Comparison of ENCODE assay signal across 1 cellular context in the genomic region with DNA sequence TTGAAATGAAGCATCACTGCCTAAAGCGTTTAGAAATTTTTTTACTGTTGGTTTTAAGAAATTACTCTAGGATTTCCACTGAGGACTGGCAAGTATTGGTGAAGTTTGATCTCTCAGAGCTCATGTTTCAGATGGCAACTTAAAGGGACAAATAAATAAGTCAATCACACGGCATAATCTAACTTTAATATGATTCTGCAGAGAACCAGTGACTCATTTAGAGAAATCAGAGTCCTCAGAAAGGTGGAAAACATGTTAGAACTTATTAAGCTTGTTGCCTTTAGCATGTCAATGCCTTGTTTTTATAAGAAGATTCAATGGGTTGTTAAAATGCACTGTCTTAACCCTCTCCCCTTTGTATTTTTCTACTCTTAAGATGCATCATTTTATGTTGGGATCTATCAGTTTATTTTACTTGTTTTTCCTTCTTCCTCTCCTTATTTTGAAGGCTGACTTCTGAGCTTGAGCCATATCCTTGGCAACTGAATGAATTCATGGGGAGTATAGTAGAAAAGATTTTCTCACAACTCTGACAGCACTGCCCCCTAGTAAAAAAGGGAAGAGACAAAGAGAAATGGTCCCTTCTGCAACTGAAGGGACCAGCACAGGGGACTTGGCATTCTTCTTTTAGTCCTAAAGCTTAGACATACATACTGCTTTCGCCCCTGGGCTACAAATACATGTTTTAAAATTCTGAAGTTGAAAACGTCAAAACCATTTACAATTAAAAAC.
TF ChIP-seq lines count a peak whose summit lies in the region.

No MANE protein-coding gene starts in this region.

TF ChIP-seq in GM23338, 12 proteins besides CTCF, POLR2A, EP300 and RAD21 (continued from another document):
- TF ChIP-seq, protein P1, sequence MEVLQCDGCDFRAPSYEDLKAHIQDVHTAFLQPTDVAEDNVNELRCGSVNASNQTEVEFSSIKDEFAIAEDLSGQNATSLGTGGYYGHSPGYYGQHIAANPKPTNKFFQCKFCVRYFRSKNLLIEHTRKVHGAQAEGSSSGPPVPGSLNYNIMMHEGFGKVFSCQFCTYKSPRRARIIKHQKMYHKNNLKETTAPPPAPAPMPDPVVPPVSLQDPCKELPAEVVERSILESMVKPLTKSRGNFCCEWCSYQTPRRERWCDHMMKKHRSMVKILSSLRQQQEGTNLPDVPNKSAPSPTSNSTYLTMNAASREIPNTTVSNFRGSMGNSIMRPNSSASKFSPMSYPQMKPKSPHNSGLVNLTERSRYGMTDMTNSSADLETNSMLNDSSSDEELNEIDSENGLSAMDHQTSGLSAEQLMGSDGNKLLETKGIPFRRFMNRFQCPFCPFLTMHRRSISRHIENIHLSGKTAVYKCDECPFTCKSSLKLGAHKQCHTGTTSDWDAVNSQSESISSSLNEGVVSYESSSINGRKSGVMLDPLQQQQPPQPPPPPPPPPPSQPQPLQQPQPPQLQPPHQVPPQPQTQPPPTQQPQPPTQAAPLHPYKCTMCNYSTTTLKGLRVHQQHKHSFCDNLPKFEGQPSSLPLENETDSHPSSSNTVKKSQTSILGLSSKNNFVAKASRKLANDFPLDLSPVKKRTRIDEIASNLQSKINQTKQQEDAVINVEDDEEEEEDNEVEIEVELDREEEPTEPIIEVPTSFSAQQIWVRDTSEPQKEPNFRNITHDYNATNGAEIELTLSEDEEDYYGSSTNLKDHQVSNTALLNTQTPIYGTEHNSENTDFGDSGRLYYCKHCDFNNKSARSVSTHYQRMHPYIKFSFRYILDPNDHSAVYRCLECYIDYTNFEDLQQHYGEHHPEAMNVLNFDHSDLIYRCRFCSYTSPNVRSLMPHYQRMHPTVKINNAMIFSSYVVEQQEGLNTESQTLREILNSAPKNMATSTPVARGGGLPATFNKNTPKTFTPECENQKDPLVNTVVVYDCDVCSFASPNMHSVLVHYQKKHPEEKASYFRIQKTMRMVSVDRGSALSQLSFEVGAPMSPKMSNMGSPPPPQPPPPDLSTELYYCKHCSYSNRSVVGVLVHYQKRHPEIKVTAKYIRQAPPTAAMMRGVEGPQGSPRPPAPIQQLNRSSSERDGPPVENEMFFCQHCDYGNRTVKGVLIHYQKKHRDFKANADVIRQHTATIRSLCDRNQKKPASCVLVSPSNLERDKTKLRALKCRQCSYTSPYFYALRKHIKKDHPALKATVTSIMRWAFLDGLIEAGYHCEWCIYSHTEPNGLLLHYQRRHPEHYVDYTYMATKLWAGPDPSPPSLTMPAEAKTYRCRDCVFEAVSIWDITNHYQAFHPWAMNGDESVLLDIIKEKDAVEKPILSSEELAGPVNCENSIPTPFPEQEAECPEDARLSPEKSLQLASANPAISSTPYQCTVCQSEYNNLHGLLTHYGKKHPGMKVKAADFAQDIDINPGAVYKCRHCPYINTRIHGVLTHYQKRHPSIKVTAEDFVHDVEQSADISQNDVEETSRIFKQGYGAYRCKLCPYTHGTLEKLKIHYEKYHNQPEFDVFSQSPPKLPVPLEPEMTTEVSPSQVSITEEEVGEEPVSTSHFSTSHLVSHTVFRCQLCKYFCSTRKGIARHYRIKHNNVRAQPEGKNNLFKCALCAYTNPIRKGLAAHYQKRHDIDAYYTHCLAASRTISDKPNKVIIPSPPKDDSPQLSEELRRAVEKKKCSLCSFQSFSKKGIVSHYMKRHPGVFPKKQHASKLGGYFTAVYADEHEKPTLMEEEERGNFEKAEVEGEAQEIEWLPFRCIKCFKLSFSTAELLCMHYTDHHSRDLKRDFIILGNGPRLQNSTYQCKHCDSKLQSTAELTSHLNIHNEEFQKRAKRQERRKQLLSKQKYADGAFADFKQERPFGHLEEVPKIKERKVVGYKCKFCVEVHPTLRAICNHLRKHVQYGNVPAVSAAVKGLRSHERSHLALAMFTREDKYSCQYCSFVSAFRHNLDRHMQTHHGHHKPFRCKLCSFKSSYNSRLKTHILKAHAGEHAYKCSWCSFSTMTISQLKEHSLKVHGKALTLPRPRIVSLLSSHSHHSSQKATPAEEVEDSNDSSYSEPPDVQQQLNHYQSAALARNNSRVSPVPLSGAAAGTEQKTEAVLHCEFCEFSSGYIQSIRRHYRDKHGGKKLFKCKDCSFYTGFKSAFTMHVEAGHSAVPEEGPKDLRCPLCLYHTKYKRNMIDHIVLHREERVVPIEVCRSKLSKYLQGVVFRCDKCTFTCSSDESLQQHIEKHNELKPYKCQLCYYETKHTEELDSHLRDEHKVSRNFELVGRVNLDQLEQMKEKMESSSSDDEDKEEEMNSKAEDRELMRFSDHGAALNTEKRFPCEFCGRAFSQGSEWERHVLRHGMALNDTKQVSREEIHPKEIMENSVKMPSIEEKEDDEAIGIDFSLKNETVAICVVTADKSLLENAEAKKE (CRISPR knock-in tag; IDR thresholded peaks at IDR 0.05): no peak
- TF ChIP-seq EZH2phosphoT487 (IDR thresholded peaks at IDR 0.05; ENCODE audit: unreplicated experiment) (no peak), EZH2 (IDR thresholded peaks at IDR 0.05; ENCODE audit: low read depth, unreplicated experiment) (no peak), CREB1 (CRISPR knock-in tag; IDR thresholded peaks at IDR 0.05; ENCODE audit: low read depth) (no peak), POLR2AphosphoS5 (IDR thresholded peaks at IDR 0.05; ENCODE audit: low read depth) (no peak), STAT1 (IDR thresholded peaks at IDR 0.05; ENCODE audit: unreplicated experiment) (no peak), ZNF114 (CRISPR knock-in tag; IDR thresholded peaks at IDR 0.05) (no peak), JUNB (IDR thresholded peaks at IDR 0.05; ENCODE audit: unreplicated experiment) (no peak)
- TF ChIP-seq, protein P2, sequence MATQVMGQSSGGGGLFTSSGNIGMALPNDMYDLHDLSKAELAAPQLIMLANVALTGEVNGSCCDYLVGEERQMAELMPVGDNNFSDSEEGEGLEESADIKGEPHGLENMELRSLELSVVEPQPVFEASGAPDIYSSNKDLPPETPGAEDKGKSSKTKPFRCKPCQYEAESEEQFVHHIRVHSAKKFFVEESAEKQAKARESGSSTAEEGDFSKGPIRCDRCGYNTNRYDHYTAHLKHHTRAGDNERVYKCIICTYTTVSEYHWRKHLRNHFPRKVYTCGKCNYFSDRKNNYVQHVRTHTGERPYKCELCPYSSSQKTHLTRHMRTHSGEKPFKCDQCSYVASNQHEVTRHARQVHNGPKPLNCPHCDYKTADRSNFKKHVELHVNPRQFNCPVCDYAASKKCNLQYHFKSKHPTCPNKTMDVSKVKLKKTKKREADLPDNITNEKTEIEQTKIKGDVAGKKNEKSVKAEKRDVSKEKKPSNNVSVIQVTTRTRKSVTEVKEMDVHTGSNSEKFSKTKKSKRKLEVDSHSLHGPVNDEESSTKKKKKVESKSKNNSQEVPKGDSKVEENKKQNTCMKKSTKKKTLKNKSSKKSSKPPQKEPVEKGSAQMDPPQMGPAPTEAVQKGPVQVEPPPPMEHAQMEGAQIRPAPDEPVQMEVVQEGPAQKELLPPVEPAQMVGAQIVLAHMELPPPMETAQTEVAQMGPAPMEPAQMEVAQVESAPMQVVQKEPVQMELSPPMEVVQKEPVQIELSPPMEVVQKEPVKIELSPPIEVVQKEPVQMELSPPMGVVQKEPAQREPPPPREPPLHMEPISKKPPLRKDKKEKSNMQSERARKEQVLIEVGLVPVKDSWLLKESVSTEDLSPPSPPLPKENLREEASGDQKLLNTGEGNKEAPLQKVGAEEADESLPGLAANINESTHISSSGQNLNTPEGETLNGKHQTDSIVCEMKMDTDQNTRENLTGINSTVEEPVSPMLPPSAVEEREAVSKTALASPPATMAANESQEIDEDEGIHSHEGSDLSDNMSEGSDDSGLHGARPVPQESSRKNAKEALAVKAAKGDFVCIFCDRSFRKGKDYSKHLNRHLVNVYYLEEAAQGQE (IDR thresholded peaks at IDR 0.05; ENCODE audit: unreplicated experiment): no peak
- TF ChIP-seq, protein P3, sequence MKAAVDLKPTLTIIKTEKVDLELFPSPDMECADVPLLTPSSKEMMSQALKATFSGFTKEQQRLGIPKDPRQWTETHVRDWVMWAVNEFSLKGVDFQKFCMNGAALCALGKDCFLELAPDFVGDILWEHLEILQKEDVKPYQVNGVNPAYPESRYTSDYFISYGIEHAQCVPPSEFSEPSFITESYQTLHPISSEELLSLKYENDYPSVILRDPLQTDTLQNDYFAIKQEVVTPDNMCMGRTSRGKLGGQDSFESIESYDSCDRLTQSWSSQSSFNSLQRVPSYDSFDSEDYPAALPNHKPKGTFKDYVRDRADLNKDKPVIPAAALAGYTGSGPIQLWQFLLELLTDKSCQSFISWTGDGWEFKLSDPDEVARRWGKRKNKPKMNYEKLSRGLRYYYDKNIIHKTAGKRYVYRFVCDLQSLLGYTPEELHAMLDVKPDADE (IDR thresholded peaks at IDR 0.05): no peak
